Comparison of ENCODE assay signal across 7 cellular contexts in the genomic region with DNA sequence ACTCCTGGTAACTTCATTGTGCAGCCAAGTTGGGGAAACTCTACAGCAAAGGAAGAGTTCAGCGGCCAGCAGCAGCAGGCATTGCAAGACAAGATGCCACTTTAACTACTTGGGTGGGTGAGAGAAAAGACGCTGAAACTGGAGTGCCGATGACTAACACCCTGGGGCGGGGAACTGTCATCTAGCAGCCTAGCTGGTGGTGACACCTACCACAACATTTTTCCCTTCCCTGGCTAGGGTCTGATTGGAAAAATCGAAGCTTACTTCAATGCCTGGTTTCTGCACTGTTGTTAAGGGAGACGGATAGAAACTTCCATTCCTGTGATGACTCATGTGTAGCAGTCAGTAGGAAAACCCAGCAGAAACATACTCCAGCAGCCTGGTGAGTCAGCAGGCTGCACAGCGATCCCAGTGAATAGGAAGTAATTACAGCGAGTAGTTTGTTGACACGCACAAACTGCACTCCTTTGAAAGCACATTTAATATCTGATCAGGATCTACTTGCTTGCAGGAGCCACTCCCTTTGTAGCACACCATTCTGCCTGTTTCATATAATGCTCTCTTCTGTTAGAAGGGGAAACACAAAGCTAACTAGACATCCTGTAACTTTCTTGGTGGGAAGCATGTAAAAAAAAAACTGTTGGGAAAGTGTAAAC.
DNase-seq lines count a peak whose midpoint lies in the region; ATAC-seq lines count a peak whose summit lies in the region.

No MANE protein-coding gene starts in this region.

- H3K4me3 ChIP-seq in Jurkat, Clone E6-1 (ENCODE audit: low read length) = peak overlapping the region; percentile 82
- H3K4me3 ChIP-seq in naive thymus-derived CD4-positive, alpha-beta T cell (ENCODE audit: low read length) = peak overlapping the region; percentile 74

- no peaks in the 10 kb centered on the region for H3K36me3 ChIP-seq in naive thymus-derived CD4-positive, alpha-beta T cell (ENCODE audit: control insufficient read depth in 2 of 3, insufficient read depth in 3 of 3, low read length in 3 of 3)

- peak; percentile 36 for DNase-seq in Jurkat, Clone E6-1 (ENCODE audit: low read depth, low spot score)
- DNase-seq in RKO (ENCODE audit: low spot score) (peak; percentile 96), fibroblast of peridontal ligament (ENCODE audit: extremely low read depth) (peak; percentile 94)
- DNase-seq in activated T-helper 1 cell treated with anti-CD3 and anti-CD28 coated beads, Interleukin-2, amount 50 U/mL, for 16 hours (ENCODE audit: low read depth in 1 of 2, low spot score in 1 of 2) = peak; percentile 12 to 37
- peak in 8 of 9 donors; percentile 2 to 65 (median 18) for DNase-seq in naive thymus-derived CD4-positive, alpha-beta T cell
- peak; percentile 46 to 74 for DNase-seq in stimulated activated CD8-positive, alpha-beta memory T cell treated with anti-CD3 and anti-CD28 coated beads, Interleukin-7, amount 100 ng/mL, for 48 hours (ENCODE audit: extremely low read depth in 1 of 2, low read depth in 1 of 2)

- CTCF ChIA-PET in naive thymus-derived CD4-positive, alpha-beta T cell (lab: Charles Lee) = interaction anchor here (0.6 kb wide), 1 partner anchor 414 kb away, joined by 3 read pairs; no protein-coding TSS in a partner anchor

- peaks cover 18 to 37% (median 24%) of the 10 kb centered on the region in 7 donors for H3K4me1 Mint-ChIP-seq in naive thymus-derived CD4-positive, alpha-beta T cell

- no peaks in the 10 kb centered on the region for H3K9me3 Mint-ChIP-seq in naive thymus-derived CD4-positive, alpha-beta T cell

- peak; percentile 43 for ATAC-seq in GM18511 (IDR thresholded peaks at IDR 0.05; ENCODE audit: unreplicated experiment)
- peak; percentile 53 for ATAC-seq in naive thymus-derived CD4-positive, alpha-beta T cell

- no peaks in the 10 kb centered on the region for H3K9me3 ChIP-seq in naive thymus-derived CD4-positive, alpha-beta T cell (ENCODE audit: control insufficient read depth in 2 of 3, low read length in 3 of 3)

- intact Hi-C loops in naive thymus-derived CD4-positive, alpha-beta T cell (cut with micrococcal nuclease) = loop anchor here (1.0 to 10.0 kb wide), 11 partner anchors 33 to 1850 kb away; partner anchors contain the start of genes MAPRE2 (in 2 of the 2), ZSCAN30 (in 2 of the 2), GALNT1 (in 1 of the 2) and INO80C (in 1 of the 2)

- no peaks in the 10 kb centered on the region for H3K27me3 ChIP-seq in naive thymus-derived CD4-positive, alpha-beta T cell (ENCODE audit: control insufficient read depth in 2 of 2, insufficient read depth in 2 of 2, low read length in 2 of 2)

- no peaks in the 10 kb centered on the region for H3K36me3 Mint-ChIP-seq in naive thymus-derived CD4-positive, alpha-beta T cell

- POLR2A ChIA-PET in naive thymus-derived CD4-positive, alpha-beta T cell (lab: Charles Lee) = interaction anchor here (0.6 kb wide), 2 partner anchors 67 to 310 kb away, joined by 3 read pairs; no protein-coding TSS in a partner anchor

- H3K27ac Mint-ChIP-seq in naive thymus-derived CD4-positive, alpha-beta T cell = peak overlapping the region; percentile 15 to 89 (median 40)

- peaks cover 0 to 55% (median 0%) of the 10 kb centered on the region in 5 donors for H3K27me3 Mint-ChIP-seq in naive thymus-derived CD4-positive, alpha-beta T cell

- no peak overlapping the region for H3K27ac ChIP-seq in naive thymus-derived CD4-positive, alpha-beta T cell (ENCODE audit: low read depth, low read length)

- no peaks in the 10 kb centered on the region for H3K4me1 ChIP-seq in naive thymus-derived CD4-positive, alpha-beta T cell (ENCODE audit: control insufficient read depth in 2 of 2, insufficient read depth in 2 of 2, low read length in 2 of 2)

- peak overlapping the region; percentile 89 to 99 (median 94) for H3K4me3 Mint-ChIP-seq in naive thymus-derived CD4-positive, alpha-beta T cell

Comparison
In these comparisons a context has a peak if more than half of its experiments do, and no peak if none do; other contexts are left out.
1. DNase-seq: peak in every context shown above with its lines; median percentile 96 in RKO; 94 in fibroblast of peridontal ligament; 60 in stimulated activated CD8-positive, alpha-beta memory T cell treated with anti-CD3 and anti-CD28 coated beads, Interleukin-7, amount 100 ng/mL, for 48 hours; 36 in Jurkat, Clone E6-1; 24 in activated T-helper 1 cell treated with anti-CD3 and anti-CD28 coated beads, Interleukin-2, amount 50 U/mL, for 16 hours; 18 in naive thymus-derived CD4-positive, alpha-beta T cell.